ENCODE assay signal across 2 cellular contexts in the genomic region with DNA sequence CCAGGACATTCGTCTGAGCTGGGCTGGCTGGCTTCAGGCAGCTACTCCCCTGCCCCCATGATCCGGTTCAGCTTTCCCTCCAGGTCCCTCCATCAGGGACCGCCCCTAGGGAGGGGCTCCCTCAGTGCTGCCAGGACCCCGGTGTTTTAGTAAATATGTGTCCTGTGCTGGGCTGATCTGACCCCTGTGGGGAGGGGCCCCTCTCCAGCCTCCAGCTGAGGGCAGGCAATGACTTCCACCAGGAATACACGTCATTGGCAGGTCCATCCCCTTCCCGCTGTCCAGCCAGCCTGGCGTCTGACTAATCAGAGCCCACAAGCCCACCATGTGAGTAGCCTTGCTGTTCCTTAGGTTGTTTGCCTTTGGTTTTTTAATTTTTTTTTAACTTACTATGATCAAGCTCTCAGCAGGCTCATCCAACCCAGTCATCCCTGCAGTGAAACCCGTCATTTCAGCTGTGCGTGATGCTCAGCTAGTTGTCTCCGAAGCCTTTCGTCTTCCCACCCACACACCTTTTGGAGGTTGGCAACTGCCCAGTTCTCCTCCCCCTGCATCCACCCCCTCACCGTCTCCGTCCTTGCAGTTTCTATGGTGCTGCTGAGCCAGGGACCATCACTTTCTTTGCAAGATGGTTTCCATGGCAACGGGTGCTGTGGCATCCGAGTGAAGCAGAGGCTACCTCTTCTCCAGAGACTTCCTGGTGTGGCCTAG.
TF ChIP-seq lines count a peak whose summit lies in the region.

No MANE protein-coding gene starts in this region.

TF ChIP-seq in GM23338, 12 proteins besides CTCF, POLR2A, EP300 and RAD21 (continued from another document and continues in another):
- TF ChIP-seq, protein P1, sequence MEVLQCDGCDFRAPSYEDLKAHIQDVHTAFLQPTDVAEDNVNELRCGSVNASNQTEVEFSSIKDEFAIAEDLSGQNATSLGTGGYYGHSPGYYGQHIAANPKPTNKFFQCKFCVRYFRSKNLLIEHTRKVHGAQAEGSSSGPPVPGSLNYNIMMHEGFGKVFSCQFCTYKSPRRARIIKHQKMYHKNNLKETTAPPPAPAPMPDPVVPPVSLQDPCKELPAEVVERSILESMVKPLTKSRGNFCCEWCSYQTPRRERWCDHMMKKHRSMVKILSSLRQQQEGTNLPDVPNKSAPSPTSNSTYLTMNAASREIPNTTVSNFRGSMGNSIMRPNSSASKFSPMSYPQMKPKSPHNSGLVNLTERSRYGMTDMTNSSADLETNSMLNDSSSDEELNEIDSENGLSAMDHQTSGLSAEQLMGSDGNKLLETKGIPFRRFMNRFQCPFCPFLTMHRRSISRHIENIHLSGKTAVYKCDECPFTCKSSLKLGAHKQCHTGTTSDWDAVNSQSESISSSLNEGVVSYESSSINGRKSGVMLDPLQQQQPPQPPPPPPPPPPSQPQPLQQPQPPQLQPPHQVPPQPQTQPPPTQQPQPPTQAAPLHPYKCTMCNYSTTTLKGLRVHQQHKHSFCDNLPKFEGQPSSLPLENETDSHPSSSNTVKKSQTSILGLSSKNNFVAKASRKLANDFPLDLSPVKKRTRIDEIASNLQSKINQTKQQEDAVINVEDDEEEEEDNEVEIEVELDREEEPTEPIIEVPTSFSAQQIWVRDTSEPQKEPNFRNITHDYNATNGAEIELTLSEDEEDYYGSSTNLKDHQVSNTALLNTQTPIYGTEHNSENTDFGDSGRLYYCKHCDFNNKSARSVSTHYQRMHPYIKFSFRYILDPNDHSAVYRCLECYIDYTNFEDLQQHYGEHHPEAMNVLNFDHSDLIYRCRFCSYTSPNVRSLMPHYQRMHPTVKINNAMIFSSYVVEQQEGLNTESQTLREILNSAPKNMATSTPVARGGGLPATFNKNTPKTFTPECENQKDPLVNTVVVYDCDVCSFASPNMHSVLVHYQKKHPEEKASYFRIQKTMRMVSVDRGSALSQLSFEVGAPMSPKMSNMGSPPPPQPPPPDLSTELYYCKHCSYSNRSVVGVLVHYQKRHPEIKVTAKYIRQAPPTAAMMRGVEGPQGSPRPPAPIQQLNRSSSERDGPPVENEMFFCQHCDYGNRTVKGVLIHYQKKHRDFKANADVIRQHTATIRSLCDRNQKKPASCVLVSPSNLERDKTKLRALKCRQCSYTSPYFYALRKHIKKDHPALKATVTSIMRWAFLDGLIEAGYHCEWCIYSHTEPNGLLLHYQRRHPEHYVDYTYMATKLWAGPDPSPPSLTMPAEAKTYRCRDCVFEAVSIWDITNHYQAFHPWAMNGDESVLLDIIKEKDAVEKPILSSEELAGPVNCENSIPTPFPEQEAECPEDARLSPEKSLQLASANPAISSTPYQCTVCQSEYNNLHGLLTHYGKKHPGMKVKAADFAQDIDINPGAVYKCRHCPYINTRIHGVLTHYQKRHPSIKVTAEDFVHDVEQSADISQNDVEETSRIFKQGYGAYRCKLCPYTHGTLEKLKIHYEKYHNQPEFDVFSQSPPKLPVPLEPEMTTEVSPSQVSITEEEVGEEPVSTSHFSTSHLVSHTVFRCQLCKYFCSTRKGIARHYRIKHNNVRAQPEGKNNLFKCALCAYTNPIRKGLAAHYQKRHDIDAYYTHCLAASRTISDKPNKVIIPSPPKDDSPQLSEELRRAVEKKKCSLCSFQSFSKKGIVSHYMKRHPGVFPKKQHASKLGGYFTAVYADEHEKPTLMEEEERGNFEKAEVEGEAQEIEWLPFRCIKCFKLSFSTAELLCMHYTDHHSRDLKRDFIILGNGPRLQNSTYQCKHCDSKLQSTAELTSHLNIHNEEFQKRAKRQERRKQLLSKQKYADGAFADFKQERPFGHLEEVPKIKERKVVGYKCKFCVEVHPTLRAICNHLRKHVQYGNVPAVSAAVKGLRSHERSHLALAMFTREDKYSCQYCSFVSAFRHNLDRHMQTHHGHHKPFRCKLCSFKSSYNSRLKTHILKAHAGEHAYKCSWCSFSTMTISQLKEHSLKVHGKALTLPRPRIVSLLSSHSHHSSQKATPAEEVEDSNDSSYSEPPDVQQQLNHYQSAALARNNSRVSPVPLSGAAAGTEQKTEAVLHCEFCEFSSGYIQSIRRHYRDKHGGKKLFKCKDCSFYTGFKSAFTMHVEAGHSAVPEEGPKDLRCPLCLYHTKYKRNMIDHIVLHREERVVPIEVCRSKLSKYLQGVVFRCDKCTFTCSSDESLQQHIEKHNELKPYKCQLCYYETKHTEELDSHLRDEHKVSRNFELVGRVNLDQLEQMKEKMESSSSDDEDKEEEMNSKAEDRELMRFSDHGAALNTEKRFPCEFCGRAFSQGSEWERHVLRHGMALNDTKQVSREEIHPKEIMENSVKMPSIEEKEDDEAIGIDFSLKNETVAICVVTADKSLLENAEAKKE (CRISPR knock-in tag; IDR thresholded peaks at IDR 0.05): no peak
- TF ChIP-seq EZH2 (IDR thresholded peaks at IDR 0.05; ENCODE audit: low read depth, unreplicated experiment) (no peak), NANOG (IDR thresholded peaks at IDR 0.05; ENCODE audit: borderline replicate concordance) (no peak), JUNB (IDR thresholded peaks at IDR 0.05; ENCODE audit: unreplicated experiment) (no peak), EZH2phosphoT487 (IDR thresholded peaks at IDR 0.05; ENCODE audit: unreplicated experiment) (no peak), CREB1 (CRISPR knock-in tag; IDR thresholded peaks at IDR 0.05; ENCODE audit: low read depth) (no peak), ZNF331 (CRISPR knock-in tag; IDR thresholded peaks at IDR 0.05; ENCODE audit: low read depth) (no peak), REST (IDR thresholded peaks at IDR 0.05; ENCODE audit: unreplicated experiment) (no peak), STAT1 (IDR thresholded peaks at IDR 0.05; ENCODE audit: unreplicated experiment) (no peak), POLR2AphosphoS5 (IDR thresholded peaks at IDR 0.05; ENCODE audit: low read depth) (no peak)

TF ChIP-seq in neural cell, 6 proteins besides CTCF, POLR2A, EP300 and RAD21 (continued from another document):
- TF ChIP-seq REST (IDR thresholded peaks at IDR 0.05; ENCODE audit: borderline replicate concordance) (no peak), TAF1 (IDR thresholded peaks at IDR 0.05; ENCODE audit: low read depth) (no peak), SMC3 (conservative IDR thresholded peaks at IDR 0.05; ENCODE audit: poor library complexity) (no peak), POLR2AphosphoS5 (IDR thresholded peaks at IDR 0.05) (no peak)
